Comparison of ENCODE assay signal across 8 cellular contexts in the genomic region with DNA sequence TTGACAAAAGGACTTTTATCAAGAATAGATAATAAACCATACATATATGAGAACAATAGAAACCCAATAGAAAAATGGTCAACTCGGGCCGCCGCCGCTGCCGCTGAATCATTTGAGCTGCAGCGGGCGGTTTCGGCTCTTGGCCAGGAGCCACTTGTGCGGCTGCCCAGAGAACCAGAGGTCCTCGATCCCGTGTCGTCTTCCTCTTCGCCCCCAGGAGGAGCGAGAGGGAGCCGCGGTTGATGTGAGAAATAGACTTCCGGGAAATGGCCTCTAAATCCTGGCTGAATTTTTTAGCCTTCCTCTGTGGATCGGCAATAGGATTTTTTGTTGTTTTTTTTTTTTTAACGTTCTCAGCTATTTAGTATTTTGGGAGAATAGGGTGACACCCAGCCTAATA. TPM values are rescaled to one million over a fixed set of nuclear protein-coding genes. Genes with fewer than 3 reads are reported as not detected.
DNase-seq lines count a peak whose midpoint lies in the region; ATAC-seq and TF ChIP-seq lines count a peak whose summit lies in the region.

No MANE protein-coding gene starts in this region.

- H3K27ac ChIP-seq in VCaP (no peak overlapping the region), stomach (no peak overlapping the region)

- no peak for TF ChIP-seq POLR2A in stomach (IDR thresholded peaks at IDR 0.05)

- no peaks in the 10 kb centered on the region for H3K9me3 Mint-ChIP-seq in mesothelial cell of epicardium

- TF ChIP-seq EP300 in stomach (IDR thresholded peaks at IDR 0.05), result no peak

- intact Hi-C loops in stomach (cut with DNase I; ENCODE audit: low total_unique reads), result loop anchor here (10.0 kb wide), 1 partner anchor 301 kb away; the partner anchor contains the start of gene CCT2

- H3K4me3 ChIP-seq in AG10803 (ENCODE audit: low read length) (peak overlapping the region; percentile 17), epithelial cell of proximal tubule (ENCODE audit: low read depth, low read length) (no peak overlapping the region), stomach (peak overlapping the region; percentile 26 to 37 (median 29))

- H3K27ac Mint-ChIP-seq in mesothelial cell of epicardium, result no peak overlapping the region

- H3K4me3 Mint-ChIP-seq in mesothelial cell of epicardium, result peak overlapping the region; percentile 56

- peaks cover 0 to 9% (median 3%) of the 10 kb centered on the region in 3 donors for H3K27me3 ChIP-seq in stomach

- no peaks in the 10 kb centered on the region for H3K36me3 Mint-ChIP-seq in mesothelial cell of epicardium

- peaks cover 13% of the 10 kb centered on the region for H3K4me1 Mint-ChIP-seq in mesothelial cell of epicardium

- peak; percentile 68 for DNase-seq in AG10803 (ENCODE audit: low read depth)
- DNase-seq in NCI-H1105 treated with DMSO at 0.1 percent for 48 hours (lab: John Stamatoyannopoulos, UW), result peak; percentile 86
- DNase-seq in epithelial cell of proximal tubule (ENCODE audit: low read depth), result no peak
- peak; percentile 28 to 51 for DNase-seq in mesothelial cell of epicardium (ENCODE audit: low spot score in 2 of 2, unreplicated experiment in 2 of 2)
- DNase-seq in stomach, result peak; percentile 70

- TF ChIP-seq CTCF in AG10803 (conservative IDR thresholded peaks at IDR 0.05; ENCODE audit: low read length) (peak; percentile 14; the same call in 1 of the 2 replicates), VCaP (conservative IDR thresholded peaks at IDR 0.05) (peak; percentile 37; the same call in 1 of the 2 replicates), epithelial cell of proximal tubule (conservative IDR thresholded peaks at IDR 0.05; ENCODE audit: low read depth, low read length) (peak; percentile 26), mesothelial cell of epicardium (IDR thresholded peaks at IDR 0.05; ENCODE audit: unreplicated experiment) (no peak), stomach (IDR thresholded peaks at IDR 0.05) (no peak)

- H3K27me3 Mint-ChIP-seq in mesothelial cell of epicardium (ENCODE audit: low read depth), result peaks cover 44% of the 10 kb centered on the region

- H3K36me3 ChIP-seq in stomach, result no peaks in the 10 kb centered on the region

- 1 to 3% (median 2%) methylated on average over 19 of the region's 19 CpGs for WGBS in stomach, 5 donors

- H3K9me3 ChIP-seq in stomach, result no peaks in the 10 kb centered on the region

- H3K4me1 ChIP-seq in stomach, result peaks cover 0 to 17% (median 12%) of the 10 kb centered on the region in 4 donors

- ATAC-seq in GM19395 (IDR thresholded peaks at IDR 0.05; ENCODE audit: unreplicated experiment) (peak; percentile 59), HG03378 (IDR thresholded peaks at IDR 0.05; ENCODE audit: unreplicated experiment) (no peak)

RNA-seq across cellular contexts. Expression of gene CPSF6, which starts 44.8 kb away (rescaled TPM):
- total RNA-seq in epithelial cell of proximal tubule (19.7 and 40.2 TPM in 2 replicates), mesothelial cell of epicardium (151 to 155 TPM (median 152 TPM) in 3 replicates), stomach (100 to 1,000 TPM in 1 of 5 donors, 10 to 100 TPM in 4; 40.6 to 113 (median 53.7) TPM)
- polyA plus RNA-seq in stomach, result 10 to 100 TPM; 14.9 to 19.2 (median 16.4) TPM

Comparison
In these comparisons a context has a peak if more than half of its experiments do, and no peak if none do; other contexts are left out.
1. CTCF ChIP-seq: peak in AG10803 (single experiment), VCaP (single experiment) and epithelial cell of proximal tubule (single experiment); none in mesothelial cell of epicardium (single experiment) and stomach (0 of 7).